Comparison of ENCODE assay signal across 10 cellular contexts in the genomic region with DNA sequence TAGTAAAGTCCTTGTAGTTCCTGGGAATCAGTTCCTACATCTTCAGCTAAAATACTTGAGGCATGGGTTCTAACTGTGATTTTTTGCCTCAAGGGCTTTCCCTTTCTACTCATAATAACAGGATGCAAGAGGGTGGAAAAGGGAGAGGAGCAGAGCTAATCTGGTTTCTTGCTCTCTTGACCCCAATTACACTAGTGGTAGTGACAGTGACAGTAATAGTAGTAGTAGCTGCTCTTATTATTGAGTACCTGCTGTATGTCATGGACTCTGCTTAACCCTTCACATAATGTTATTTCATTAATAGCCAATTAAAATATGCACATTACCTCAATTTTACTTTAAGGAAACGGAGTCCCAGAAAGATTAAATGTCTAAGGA.
DNase-seq lines count a peak whose midpoint lies in the region; ATAC-seq and TF ChIP-seq lines count a peak whose summit lies in the region.
"Had no signal": no experiment of that assay in that cellular context is flagged by ENCODE, and none has a peak within 500 bp of the region (broad histone marks: within the 10 kb centered on the region; RNA-seq: fewer than 3 reads in every experiment).

No MANE protein-coding gene starts in this region.

- peaks cover 0 to 6% of the 10 kb centered on the region in 2 donors for H3K27me3 Mint-ChIP-seq in CD8-positive, alpha-beta memory T cell
- peaks cover 9% of the 10 kb centered on the region for H3K27me3 Mint-ChIP-seq in activated T-helper 2 cell treated with anti-CD3 and anti-CD28 coated beads, Interferon-gamma antibody, Interleukin-2, Interleukin-4, amounts not matched to agents 10 μg/mL and 5 μg/mL and 100 μg/mL, durations not matched to agents 14 hours and 24 hours and 36 hours (ENCODE audit: low read depth)

- H3K36me3 Mint-ChIP-seq in CD8-positive, alpha-beta memory T cell, result peaks cover 0 to 20% (median 2%) of the 10 kb centered on the region in 3 donors
- no peaks in the 10 kb centered on the region for H3K36me3 Mint-ChIP-seq in activated T-helper 2 cell treated with anti-CD3 and anti-CD28 coated beads, Interferon-gamma antibody, Interleukin-2, Interleukin-4, amounts not matched to agents 10 μg/mL and 5 μg/mL and 100 μg/mL, durations not matched to agents 14 hours and 24 hours and 36 hours (ENCODE audit: low read depth)

- H3K4me3 Mint-ChIP-seq in CD8-positive, alpha-beta memory T cell, result peak overlapping the region in 3 of 7 donors; percentile 44 to 79 (median 69)
- H3K4me3 Mint-ChIP-seq in activated T-helper 2 cell treated with anti-CD3 and anti-CD28 coated beads, Interferon-gamma antibody, Interleukin-2, Interleukin-4, amounts not matched to agents 10 μg/mL and 5 μg/mL and 100 μg/mL, durations not matched to agents 14 hours and 24 hours and 36 hours (ENCODE audit: low read depth), result no peak overlapping the region
- H3K4me3 Mint-ChIP-seq: activated T-helper 1 cell treated with anti-CD3 and anti-CD28 coated beads, Interleukin-12 subunit alpha, Interleukin-12 subunit beta, Interleukin-2, Interleukin-4 antibody, amounts not matched to agents 30 ng/mL and 10 ng/mL and 1 ng/mL, durations not matched to agents 14 hours and 24 hours and 36 hours had no signal

- no peaks in the 10 kb centered on the region for H3K9me3 Mint-ChIP-seq in CD8-positive, alpha-beta memory T cell
- H3K9me3 Mint-ChIP-seq in activated T-helper 2 cell treated with anti-CD3 and anti-CD28 coated beads, Interferon-gamma antibody, Interleukin-2, Interleukin-4, amounts not matched to agents 10 μg/mL and 5 μg/mL and 100 μg/mL, durations not matched to agents 14 hours and 24 hours and 36 hours, result peaks cover 7% of the 10 kb centered on the region

- H3K4me3 ChIP-seq in CD8-positive, alpha-beta memory T cell (ENCODE audit: low read length), result no peak overlapping the region
- H3K4me3 ChIP-seq: cardiac muscle cell had no signal

- POLR2A ChIA-PET in CD8-positive, alpha-beta memory T cell (lab: Charles Lee), result no interaction called here

- no peak for TF ChIP-seq POLR2A in erythroblast (IDR thresholded peaks at IDR 0.05; ENCODE audit: low read length)

- CTCF ChIA-PET in CD8-positive, alpha-beta memory T cell (lab: Charles Lee), result no interaction called here

- no peak for DNase-seq in CD8-positive, alpha-beta memory T cell
- DNase-seq in activated T-helper 2 cell treated with anti-CD3 and anti-CD28 coated beads, Interferon-gamma antibody, Interleukin-2, Interleukin-4, amounts not matched to agents 10 μg/mL and 5 μg/mL and 100 μg/mL, durations not matched to agents 14 hours and 24 hours and 36 hours (ENCODE audit: low spot score), result no peak
- no peak for DNase-seq in erythroblast (lab: John Stamatoyannopoulos, UW)
- no peak for DNase-seq in anterior cingulate cortex (lab: John Stamatoyannopoulos, UW)
- no peak for DNase-seq in left lobe of liver (ENCODE audit: low spot score)
- DNase-seq in 8988T, result no peak

- peaks cover 9% of the 10 kb centered on the region for H3K4me1 ChIP-seq in CD8-positive, alpha-beta memory T cell (ENCODE audit: insufficient read depth, low read length)

- H3K27ac ChIP-seq in CD8-positive, alpha-beta memory T cell (ENCODE audit: low read depth, low read length), result no peak overlapping the region
- H3K27ac ChIP-seq: cardiac muscle cell had no signal

- ATAC-seq in GM19452 (IDR thresholded peaks at IDR 0.05; ENCODE audit: unreplicated experiment) (peak; percentile 19), HG02938 (IDR thresholded peaks at IDR 0.05; ENCODE audit: unreplicated experiment) (peak; percentile 28), left lobe of liver (no peak)

- no peaks in the 10 kb centered on the region for H3K36me3 ChIP-seq in CD8-positive, alpha-beta memory T cell (ENCODE audit: insufficient read depth, low read length)
- H3K36me3 ChIP-seq: cardiac muscle cell had no signal

- no peaks in the 10 kb centered on the region for H3K27me3 ChIP-seq in CD8-positive, alpha-beta memory T cell (ENCODE audit: insufficient read depth, low read length, poor library complexity, severe bottlenecking)
- H3K27me3 ChIP-seq: cardiac muscle cell had no signal

- peak overlapping the region in 5 of 8 donors; percentile 15 to 91 (median 27) for H3K27ac Mint-ChIP-seq in CD8-positive, alpha-beta memory T cell
- H3K27ac Mint-ChIP-seq in activated T-helper 2 cell treated with anti-CD3 and anti-CD28 coated beads, Interferon-gamma antibody, Interleukin-2, Interleukin-4, amounts not matched to agents 10 μg/mL and 5 μg/mL and 100 μg/mL, durations not matched to agents 14 hours and 24 hours and 36 hours, result peak overlapping the region; percentile 78

- H3K9me3 ChIP-seq in CD8-positive, alpha-beta memory T cell (ENCODE audit: low read length), result no peaks in the 10 kb centered on the region

- H3K4me1 Mint-ChIP-seq in CD8-positive, alpha-beta memory T cell, result peaks cover 18 to 27% (median 22%) of the 10 kb centered on the region in 3 donors
- H3K4me1 Mint-ChIP-seq in activated T-helper 2 cell treated with anti-CD3 and anti-CD28 coated beads, Interferon-gamma antibody, Interleukin-2, Interleukin-4, amounts not matched to agents 10 μg/mL and 5 μg/mL and 100 μg/mL, durations not matched to agents 14 hours and 24 hours and 36 hours (ENCODE audit: low read depth), result peaks cover 24% of the 10 kb centered on the region

- intact Hi-C loops in activated T-helper 2 cell treated with anti-CD3 and anti-CD28 coated beads, Interferon-gamma antibody, Interleukin-2, Interleukin-4, amounts not matched to agents 10 μg/mL and 5 μg/mL and 100 μg/mL, durations not matched to agents 14 hours and 24 hours and 36 hours (cut with micrococcal nuclease), result loop anchor here (1.0 to 5.0 kb wide), 3 partner anchors 65 to 171 kb away; no protein-coding TSS in a partner anchor
